ENCODE assay signal across 14 cellular contexts in the genomic region with DNA sequence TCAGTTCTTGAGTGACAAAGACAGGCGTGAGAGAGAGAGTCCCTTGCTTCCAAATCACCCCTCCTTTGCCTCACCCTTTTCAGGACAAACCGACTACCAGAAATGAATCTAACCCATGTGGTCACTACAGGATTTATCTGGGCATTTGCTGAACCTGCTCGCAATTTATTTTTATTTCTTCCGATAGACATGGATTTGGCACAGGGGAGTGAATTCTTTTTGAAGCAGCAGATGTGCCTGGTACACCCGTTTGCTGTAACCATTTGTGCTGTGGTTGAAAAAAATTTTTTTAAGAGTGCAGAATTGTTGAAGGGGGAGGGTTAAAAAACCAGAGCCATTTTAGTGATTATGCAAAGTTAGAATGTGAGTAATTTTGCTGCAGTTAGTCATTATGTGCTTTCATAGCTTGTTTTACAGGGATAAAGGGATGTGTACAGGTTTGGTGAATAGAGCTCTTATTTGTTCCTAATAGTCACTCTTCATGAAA.
DNase-seq lines count a peak whose midpoint lies in the region; ATAC-seq, FAIRE-seq and TF ChIP-seq lines count a peak whose summit lies in the region.
"Had no signal": no experiment of that assay in that cellular context is flagged by ENCODE, and none has a peak within 500 bp of the region (broad histone marks: within the 10 kb centered on the region; RNA-seq: fewer than 3 reads in every experiment).

No MANE protein-coding gene starts in this region.

- H4K91ac ChIP-seq in neuronal stem cell (ENCODE audit: low read depth, low read length, poor library complexity): no peak overlapping the region

- no peak overlapping the region for H3K14ac ChIP-seq in neuronal stem cell (ENCODE audit: low read length)

- no peak overlapping the region for H3K18ac ChIP-seq in neuronal stem cell (ENCODE audit: low read length)

- no peak overlapping the region for H3K4me2 ChIP-seq in neuronal stem cell (ENCODE audit: insufficient read depth, low read length, poor library complexity, severe bottlenecking)

- H3K4me1 ChIP-seq in neuronal stem cell (ENCODE audit: control insufficient read depth in 2 of 2, insufficient read depth in 1 of 2, low read depth in 1 of 2, low read length in 2 of 2): no peaks in the 10 kb centered on the region

- H3K9ac ChIP-seq in neuronal stem cell (ENCODE audit: low read depth, low read length, poor library complexity): no peak overlapping the region

- peak; percentile 46 for DNase-seq in AG08395 (ENCODE audit: low spot score)
- peak; percentile 98 for DNase-seq in LHCN-M2 (ENCODE audit: low read depth)
- DNase-seq in bronchial epithelial cell (ENCODE audit: low read depth): peak; percentile 76
- peak; percentile 83 for DNase-seq in iris pigment epithelial cell (ENCODE audit: low read depth)
- no peak for DNase-seq in neuronal stem cell (ENCODE audit: low spot score)
- DNase-seq in Kasumi-1 (lab: John Stamatoyannopoulos, UW): no peak
- DNase-seq: activated CD4-positive, CD25-positive, alpha-beta regulatory T cell treated with anti-CD3 and anti-CD28 coated beads, Interleukin-2, amount 50 U/mL, for 72 hours; activated effector memory CD4-positive, alpha-beta T cell treated with anti-CD3 and anti-CD28 coated beads, Interleukin-2, amount 50 U/mL, for 16 hours; naive thymus-derived CD8-positive, alpha-beta T cell; stimulated activated CD4-positive, alpha-beta T cell treated with anti-CD3 and anti-CD28 coated beads, Interleukin-1b, Interleukin-23, amount 100 ng/mL, for 48 hours; stimulated activated naive CD4-positive, alpha-beta T cell treated with Interleukin-2 at 50 U/mL for 16 hours had no signal

- no peak overlapping the region for H2AK5ac ChIP-seq in neuronal stem cell (ENCODE audit: low read depth, low read length)

- H2BK12ac ChIP-seq in neuronal stem cell (ENCODE audit: low read length): no peak overlapping the region

- no peak for ATAC-seq in HG03135 (IDR thresholded peaks at IDR 0.05; ENCODE audit: unreplicated experiment)
- ATAC-seq in GM21825 (IDR thresholded peaks at IDR 0.05; ENCODE audit: unreplicated experiment): no peak
- ATAC-seq: naive thymus-derived CD8-positive, alpha-beta T cell had no signal

- no peak overlapping the region for H2BK15ac ChIP-seq in neuronal stem cell (ENCODE audit: low read length)

- no peak overlapping the region for H3K4me3 ChIP-seq in bronchial epithelial cell (ENCODE audit: low read depth, low read length)
- H3K4me3 ChIP-seq in neuronal stem cell (ENCODE audit: low read length in 2 of 2): no peak overlapping the region

- no peak overlapping the region for H2BK5ac ChIP-seq in neuronal stem cell (ENCODE audit: low read length)

- no peaks in the 10 kb centered on the region for H3K36me3 ChIP-seq in bronchial epithelial cell (ENCODE audit: control insufficient read depth, insufficient read depth, low read length)
- no peaks in the 10 kb centered on the region for H3K36me3 ChIP-seq in neuronal stem cell (replicated peaks in 1 of 2; ENCODE audit: control insufficient read depth in 2 of 2, insufficient read depth in 2 of 2, low read length in 2 of 2)

- no CpG with 5 or more reads among the region's 5 CpGs for WGBS in neuronal stem cell (ENCODE audit: extremely low coverage in 2 of 2, insufficient read length in 2 of 2, insufficient replicate concordance in 1 of 2), 2 donors

- no peaks in the 10 kb centered on the region for H3K27me3 ChIP-seq in bronchial epithelial cell (ENCODE audit: control insufficient read depth, insufficient read depth, low read length)
- H3K27me3 ChIP-seq in neuronal stem cell (ENCODE audit: control insufficient read depth in 3 of 3, insufficient read depth in 3 of 3, low read depth in 1 of 3, low read length in 3 of 3): no peaks in the 10 kb centered on the region

- H3K23ac ChIP-seq in neuronal stem cell (ENCODE audit: low read depth, low read length, poor library complexity): no peak overlapping the region

- no peak overlapping the region for H2BK120ac ChIP-seq in neuronal stem cell (ENCODE audit: low read depth, low read length)

- H3K27ac ChIP-seq in neuronal stem cell (replicated peaks; ENCODE audit: low read length): no peak overlapping the region

- TF ChIP-seq CTCF in bronchial epithelial cell (IDR thresholded peaks at IDR 0.05; ENCODE audit: insufficient read depth, low read length, severe bottlenecking): no peak

- FAIRE-seq in bronchial epithelial cell (lab: Jason Lieb, UNC): no peak
- FAIRE-seq: G401.6 had no signal

- no peaks in the 10 kb centered on the region for H3K9me3 ChIP-seq in neuronal stem cell (replicated peaks in 1 of 2; ENCODE audit: control insufficient read depth in 2 of 2, insufficient read depth in 1 of 2, low read depth in 1 of 2, low read length in 2 of 2)

- H2AFZ ChIP-seq in neuronal stem cell (ENCODE audit: low read length): no peak overlapping the region

- no peaks in the 10 kb centered on the region for H3K79me1 ChIP-seq in neuronal stem cell (ENCODE audit: low read depth, low read length)

- no peak overlapping the region for H3K4ac ChIP-seq in neuronal stem cell (ENCODE audit: low read length)

- H4K8ac ChIP-seq in neuronal stem cell (ENCODE audit: low read depth, low read length): no peak overlapping the region

Comparison
In these comparisons a context has a peak if more than half of its experiments do, and no peak if none do; other contexts are left out.
1. DNase-seq: peak in AG08395 (single experiment), LHCN-M2 (single experiment), bronchial epithelial cell (single experiment) and iris pigment epithelial cell (single experiment); none in neuronal stem cell (single experiment) and Kasumi-1 (0 of 2).